In genomic region chr4:3700223-3700622, GRCh38 we compare ENCODE assay signal across 13 cellular contexts.
DNase-seq lines count a peak whose midpoint lies in the region; ATAC-seq, FAIRE-seq and TF ChIP-seq lines count a peak whose summit lies in the region.
"Had no signal": no experiment of that assay in that cellular context is flagged by ENCODE, and none has a peak within 500 bp of the region (broad histone marks: within the 10 kb centered on the region; RNA-seq: fewer than 3 reads in every experiment).

No MANE protein-coding gene starts in this region.

- intact Hi-C loops in right cardiac atrium (cut with DNase I) = no loop called here
- intact Hi-C loops in left ventricle myocardium inferior (cut with micrococcal nuclease) = no loop called here
- intact Hi-C loops in aorta (cut with DNase I) = no loop called here

- FAIRE-seq in H1 (lab: Jason Lieb, UNC) = no peak
- FAIRE-seq: H54 had no signal

- no peak for TF ChIP-seq POLR2A in H1 (IDR thresholded peaks at IDR 0.05; ENCODE audit: control extremely low read depth in 1 of 2, low read depth in 2 of 2, low read length in 2 of 2)

- H3K23me2 ChIP-seq in H1 (ENCODE audit: low read depth, low read length) = no peaks in the 10 kb centered on the region

- H3K36me3 ChIP-seq in left ventricle myocardium inferior (no peaks in the 10 kb centered on the region), H1 (ENCODE audit: control insufficient read depth in 2 of 4, insufficient read depth in 4 of 4, low read length in 3 of 4) (no peaks in the 10 kb centered on the region), neuronal stem cell (replicated peaks in 1 of 2; ENCODE audit: control insufficient read depth in 2 of 2, insufficient read depth in 2 of 2, low read length in 2 of 2) (no peaks in the 10 kb centered on the region), aorta (ENCODE audit: control insufficient read depth in 1 of 2, insufficient read depth in 2 of 2, low read length in 1 of 2) (no peaks in the 10 kb centered on the region), brain microvascular endothelial cell (replicated peaks) (no peaks in the 10 kb centered on the region)

- TF ChIP-seq CTCF in left ventricle myocardium inferior (IDR thresholded peaks at IDR 0.05; ENCODE audit: borderline replicate concordance) = no peak
- TF ChIP-seq CTCF in H1 (IDR thresholded peaks at IDR 0.05; ENCODE audit: control extremely low read depth in 1 of 3, insufficient read depth in 1 of 3, low read depth in 1 of 3, low read length in 3 of 3) = no peak
- TF ChIP-seq CTCF in brain microvascular endothelial cell (IDR thresholded peaks at IDR 0.05; ENCODE audit: low read depth, low read length, missing control alignments) = no peak

- no peak overlapping the region for H4K8ac ChIP-seq in H1 (ENCODE audit: extremely low read depth, insufficient read depth, low read length)
- no peak overlapping the region for H4K8ac ChIP-seq in neuronal stem cell (ENCODE audit: low read depth, low read length)

- H3K79me1 ChIP-seq in H1 (ENCODE audit: low read depth, low read length) (no peaks in the 10 kb centered on the region), neuronal stem cell (ENCODE audit: low read depth, low read length) (peaks cover 1% of the 10 kb centered on the region)

- H3K9me3 ChIP-seq in right cardiac atrium (ENCODE audit: control insufficient read depth, low read length) = peaks cover 2% of the 10 kb centered on the region
- peaks cover 33% of the 10 kb centered on the region for H3K9me3 ChIP-seq in left ventricle myocardium inferior (replicated peaks)
- peaks cover 0 to 3% of the 10 kb centered on the region in 2 experiments; a peak in 1 of 4 replicates for H3K9me3 ChIP-seq in H1 (ENCODE audit: insufficient read depth in 2 of 2, low read depth in 1 of 2, low read length in 1 of 2)
- peaks cover 3 to 5% of the 10 kb centered on the region in 2 donors for H3K9me3 ChIP-seq in neuronal stem cell (replicated peaks in 1 of 2; ENCODE audit: control insufficient read depth in 2 of 2, insufficient read depth in 1 of 2, low read depth in 1 of 2, low read length in 2 of 2)
- peaks cover 10% of the 10 kb centered on the region for H3K9me3 ChIP-seq in aorta (ENCODE audit: control insufficient read depth, low read length)

- H4K20me1 ChIP-seq in H1 (replicated peaks in 1 of 2; ENCODE audit: control insufficient read depth in 1 of 2, insufficient read depth in 2 of 2, low read length in 2 of 2) = no peaks in the 10 kb centered on the region

- no peak overlapping the region for H3K4me2 ChIP-seq in H1 (ENCODE audit: insufficient read depth in 1 of 2, low read depth in 2 of 2, low read length in 2 of 2)
- no peak overlapping the region for H3K4me2 ChIP-seq in neuronal stem cell (ENCODE audit: insufficient read depth, low read length, poor library complexity, severe bottlenecking)

- in situ Hi-C loops in brain microvascular endothelial cell (cut with HindIII; ENCODE audit: low pct_ligation_motif_present, low sequenced_read_pairs) = no loop called here

- H3K23ac ChIP-seq in H1 (ENCODE audit: insufficient read length) (no peak overlapping the region), neuronal stem cell (ENCODE audit: low read depth, low read length, poor library complexity) (no peak overlapping the region)

- H3K14ac ChIP-seq in H1 (ENCODE audit: insufficient read length) = no peak overlapping the region
- no peak overlapping the region for H3K14ac ChIP-seq in neuronal stem cell (ENCODE audit: low read length)

- H4K91ac ChIP-seq in H1 (replicated peaks; ENCODE audit: insufficient read length, low read length) (no peak overlapping the region), neuronal stem cell (ENCODE audit: low read depth, low read length, poor library complexity) (no peak overlapping the region)

- POLR2A ChIA-PET in H1 (lab: Charles Lee; ENCODE audit: partially characterized antibody) = interaction anchor here (1.1 kb wide), 1 partner anchor 21 kb away, joined by 3 read pairs; no protein-coding TSS in a partner anchor

- no peak for TF ChIP-seq EP300 in H1 (IDR thresholded peaks at IDR 0.05; ENCODE audit: borderline replicate concordance in 1 of 2, low read depth in 2 of 2, low read length in 2 of 2)

- TF ChIP-seq RAD21 in H1 (IDR thresholded peaks at IDR 0.05 in 1 of 2, conservative IDR thresholded peaks at IDR 0.05 in 1 of 2; ENCODE audit: low read depth in 2 of 2, low read length in 2 of 2) = no peak

- no peaks in the 10 kb centered on the region for H3K4me1 ChIP-seq in right cardiac atrium (ENCODE audit: control insufficient read depth, insufficient read depth, low read length)
- H3K4me1 ChIP-seq in left ventricle myocardium inferior = no peaks in the 10 kb centered on the region
- H3K4me1 ChIP-seq in H1 (replicated peaks in 1 of 4; ENCODE audit: control insufficient read depth in 3 of 4, insufficient read depth in 4 of 4, low read length in 3 of 4) = peaks cover 0 to 18% (median 7%) of the 10 kb centered on the region in 4 experiments; a peak in 6 of 7 replicates
- peaks cover 8 to 23% of the 10 kb centered on the region in 2 donors for H3K4me1 ChIP-seq in neuronal stem cell (ENCODE audit: control insufficient read depth in 2 of 2, insufficient read depth in 1 of 2, low read depth in 1 of 2, low read length in 2 of 2)
- no peaks in the 10 kb centered on the region for H3K4me1 ChIP-seq in aorta (ENCODE audit: control insufficient read depth in 1 of 2, insufficient read depth in 2 of 2, low read length in 2 of 2)

- H2AFZ ChIP-seq in H1 (ENCODE audit: low read length) = no peak overlapping the region
- H2AFZ ChIP-seq in neuronal stem cell (ENCODE audit: low read length) = no peak overlapping the region

- ATAC-seq in right cardiac atrium (no peak), aorta (ENCODE audit: low FRiP score) (no peak), GM19455 (IDR thresholded peaks at IDR 0.05; ENCODE audit: unreplicated experiment) (no peak), GM21786 (IDR thresholded peaks at IDR 0.05; ENCODE audit: unreplicated experiment) (no peak)

- H3K56ac ChIP-seq in H1 (replicated peaks; ENCODE audit: insufficient read length, low read depth, low read length) = no peak overlapping the region

- H2BK12ac ChIP-seq in H1 (ENCODE audit: low read depth, low read length) = no peak overlapping the region
- H2BK12ac ChIP-seq in neuronal stem cell (ENCODE audit: low read length) = no peak overlapping the region

- no peak overlapping the region for H3K9ac ChIP-seq in H1 (replicated peaks in 1 of 4; ENCODE audit: extremely low read depth in 1 of 4, low read depth in 3 of 4, low read length in 3 of 4)
- no peak overlapping the region for H3K9ac ChIP-seq in neuronal stem cell (ENCODE audit: low read depth, low read length, poor library complexity)

- H3K27ac ChIP-seq in right cardiac atrium (ENCODE audit: low read length) = no peak overlapping the region
- H3K27ac ChIP-seq in left ventricle myocardium inferior (replicated peaks) = no peak overlapping the region
- H3K27ac ChIP-seq in H1 (ENCODE audit: low read depth, low read length) = no peak overlapping the region
- H3K27ac ChIP-seq in neuronal stem cell (replicated peaks; ENCODE audit: low read length) = no peak overlapping the region
- no peak overlapping the region for H3K27ac ChIP-seq in aorta (ENCODE audit: low read depth in 1 of 2, low read length in 2 of 2)
- H3K27ac ChIP-seq in brain microvascular endothelial cell = no peak overlapping the region

- H2BK5ac ChIP-seq in H1 (ENCODE audit: low read depth, low read length) = no peak overlapping the region
- peak overlapping the region; percentile 35 for H2BK5ac ChIP-seq in neuronal stem cell (ENCODE audit: low read length)

- H3K79me2 ChIP-seq in H1 (ENCODE audit: control insufficient read depth in 1 of 2, insufficient read depth in 2 of 2, low read length in 2 of 2) = no peaks in the 10 kb centered on the region

- H3K4ac ChIP-seq in H1 (replicated peaks; ENCODE audit: insufficient read length, low read depth, low read length) (no peak overlapping the region), neuronal stem cell (ENCODE audit: low read length) (no peak overlapping the region)

- H2AK5ac ChIP-seq in H1 (ENCODE audit: low read depth, low read length) (no peak overlapping the region), neuronal stem cell (ENCODE audit: low read depth, low read length) (no peak overlapping the region)

- H3K27me3 ChIP-seq in right cardiac atrium (ENCODE audit: control insufficient read depth, insufficient read depth) (no peaks in the 10 kb centered on the region), left ventricle myocardium inferior (ENCODE audit: low read depth) (peaks cover 95% of the 10 kb centered on the region), H1 (replicated peaks in 1 of 4; ENCODE audit: control insufficient read depth in 3 of 4, extremely low read depth in 1 of 4, insufficient read depth in 3 of 4, low read length in 3 of 4) (no peaks in the 10 kb centered on the region), neuronal stem cell (ENCODE audit: control insufficient read depth in 3 of 3, insufficient read depth in 3 of 3, low read depth in 1 of 3, low read length in 3 of 3) (peaks cover 0 to 15% (median 0%) of the 10 kb centered on the region in 3 experiments), aorta (ENCODE audit: control insufficient read depth in 1 of 2, insufficient read depth in 2 of 2, low read length in 1 of 2) (no peaks in the 10 kb centered on the region), brain microvascular endothelial cell (replicated peaks) (no peaks in the 10 kb centered on the region)

- 74% methylated on average over 6 of the region's 6 CpGs for WGBS in right cardiac atrium
- WGBS in H1 (ENCODE audit: extremely low coverage in 1 of 2, insufficient coverage in 1 of 2, insufficient read length in 1 of 2, insufficient replicate concordance in 2 of 2, low coverage in 1 of 2, low lambda C conversion rate in 2 of 2, missing lambda C conversion rate in 1 of 2), 2 experiments = 86% methylated on average over 6 of the region's 6 CpGs; no CpG with 5 or more reads in 1 of the 2 experiments
- no CpG with 5 or more reads among the region's 6 CpGs for WGBS in neuronal stem cell (ENCODE audit: extremely low coverage in 2 of 2, insufficient read length in 2 of 2, insufficient replicate concordance in 1 of 2), 2 donors
- 84% methylated on average over 6 of the region's 6 CpGs for WGBS in aorta, 2 donors

- DNase-seq in right cardiac atrium (peak in 2 of 3 donors; percentile 2 to 23), left ventricle myocardium inferior (no peak), H1 (ENCODE audit: low read depth in 1 of 2, low spot score in 2 of 2) (no peak), neuronal stem cell (ENCODE audit: low spot score) (no peak), aorta (peak; percentile 23), brain microvascular endothelial cell (no peak)
- DNase-seq: ACHN; CD4-positive, CD25-positive, alpha-beta regulatory T cell; IMR-90; KG1 had no signal

- CTCF ChIA-PET in H1 (lab: Charles Lee; ENCODE audit: partially characterized antibody) = interaction anchor here (1.4 kb wide), 1 partner anchor 229 kb away, joined by 4 read pairs; no protein-coding TSS in a partner anchor

- no peak overlapping the region for H2BK20ac ChIP-seq in H1 (ENCODE audit: low read length)

- no peak overlapping the region for H3K18ac ChIP-seq in H1 (ENCODE audit: extremely low read depth, low read length)
- H3K18ac ChIP-seq in neuronal stem cell (ENCODE audit: low read length) = no peak overlapping the region

- H2BK120ac ChIP-seq in H1 (replicated peaks; ENCODE audit: low read depth, low read length) (no peak overlapping the region), neuronal stem cell (ENCODE audit: low read depth, low read length) (no peak overlapping the region)

- H2BK15ac ChIP-seq in H1 (ENCODE audit: low read length) (peak overlapping the region; percentile 46; the same call in 1 of the 2 replicates), neuronal stem cell (ENCODE audit: low read length) (no peak overlapping the region)

- H3K4me3 ChIP-seq in right cardiac atrium (ENCODE audit: low read length) = no peak overlapping the region
- no peak overlapping the region for H3K4me3 ChIP-seq in left ventricle myocardium inferior
- no peak overlapping the region for H3K4me3 ChIP-seq in H1 (ENCODE audit: extremely low read depth in 1 of 4, insufficient read depth in 2 of 4, low read depth in 3 of 4, low read length in 4 of 4)
- no peak overlapping the region for H3K4me3 ChIP-seq in neuronal stem cell (ENCODE audit: low read length in 2 of 2)
- H3K4me3 ChIP-seq in aorta (ENCODE audit: low read length in 2 of 2) = no peak overlapping the region
- no peak overlapping the region for H3K4me3 ChIP-seq in brain microvascular endothelial cell (ENCODE audit: low read depth, low read length)

- H4K5ac ChIP-seq in H1 (ENCODE audit: insufficient read length, low read depth, low read length) = no peak overlapping the region

Comparison
In these comparisons a context has a peak if more than half of its experiments do, and no peak if none do; other contexts are left out.
1. DNase-seq: peak in right cardiac atrium (2 of 3) and aorta (2 of 2); none in left ventricle myocardium inferior (single experiment), H1 (0 of 2), neuronal stem cell (single experiment) and brain microvascular endothelial cell (single experiment).